18 cellular contexts compared by ENCODE assay signal in the genomic region with DNA sequence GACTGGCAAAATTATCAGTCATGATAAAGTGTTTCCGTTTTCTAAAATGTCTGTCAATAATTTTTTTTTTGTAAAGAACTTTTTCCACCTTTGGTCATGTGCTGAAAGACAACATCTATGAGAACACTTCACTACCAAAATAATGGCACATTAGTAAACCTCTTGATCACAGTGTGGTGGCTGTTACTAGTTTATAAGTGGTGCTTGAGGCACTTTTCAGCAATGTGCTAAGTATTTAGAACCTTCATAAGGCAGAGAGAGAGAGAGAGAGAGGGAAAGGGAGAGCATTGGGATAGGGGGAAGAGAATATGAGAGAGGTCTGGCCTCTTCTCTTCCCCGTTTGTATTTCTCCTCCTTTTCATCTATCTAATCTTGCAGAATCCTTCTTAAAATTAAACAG. TPM values are rescaled to one million over a fixed set of nuclear protein-coding genes. Genes with fewer than 3 reads are reported as not detected.
DNase-seq lines count a peak whose midpoint lies in the region; ATAC-seq and TF ChIP-seq lines count a peak whose summit lies in the region.
"Had no signal": no experiment of that assay in that cellular context is flagged by ENCODE, and none has a peak within 500 bp of the region (broad histone marks: within the 10 kb centered on the region; RNA-seq: fewer than 3 reads in every experiment).

No MANE protein-coding gene starts in this region.

- peak overlapping the region; percentile 40 for H3K27ac Mint-ChIP-seq in glutamatergic neuron (ENCODE audit: unreplicated experiment)
- no peak overlapping the region for H3K27ac Mint-ChIP-seq in T-helper 17 cell
- H3K27ac Mint-ChIP-seq in type B pancreatic cell: no peak overlapping the region
- H3K27ac Mint-ChIP-seq: CD4-positive, alpha-beta memory T cell; H9 had no signal

- peaks cover 6% of the 10 kb centered on the region for H3K27me3 Mint-ChIP-seq in glutamatergic neuron (ENCODE audit: unreplicated experiment)
- peaks cover 33% of the 10 kb centered on the region for H3K27me3 Mint-ChIP-seq in T-helper 17 cell
- peaks cover 27% of the 10 kb centered on the region for H3K27me3 Mint-ChIP-seq in type B pancreatic cell

- H3K27ac ChIP-seq in colonic mucosa: no peak overlapping the region
- H3K27ac ChIP-seq: KMS-11, RWPE1, SJCRH30 had no signal

- TF ChIP-seq CTCF in glutamatergic neuron (IDR thresholded peaks at IDR 0.05; ENCODE audit: partially characterized antibody, unreplicated experiment) (no peak), type B pancreatic cell (conservative IDR thresholded peaks at IDR 0.05) (no peak), colonic mucosa (IDR thresholded peaks at IDR 0.05) (no peak)

- DNase-seq in DMS79 (lab: John Stamatoyannopoulos, UW) (peak; percentile 84), NCI-H128 (lab: John Stamatoyannopoulos, UW; ENCODE audit: unreplicated experiment) (peak; percentile 33), NCI-H2227 (lab: John Stamatoyannopoulos, UW; ENCODE audit: unreplicated experiment) (peak; percentile 35), glutamatergic neuron (no peak), T-helper 17 cell (no peak), type B pancreatic cell (ENCODE audit: extremely low spot score, unreplicated experiment) (no peak), colonic mucosa (no peak)
- DNase-seq: BE2C; CD4-positive, alpha-beta memory T cell; EL; H9; MG63; NCI-H226; SJCRH30; SW 1271; T-helper 9 cell had no signal

- no peak overlapping the region for H3K4me3 ChIP-seq in colonic mucosa
- H3K4me3 ChIP-seq: MG63, SJCRH30 had no signal

- no peak overlapping the region for H3K9ac ChIP-seq in colonic mucosa (ENCODE audit: low read depth in 2 of 2, low read length in 2 of 2)
- H3K9ac ChIP-seq: KMS-11 had no signal

- H3K36me3 ChIP-seq in colonic mucosa: no peaks in the 10 kb centered on the region
- H3K36me3 ChIP-seq: BE2C, MG63, SJCRH30 had no signal

- peak overlapping the region; percentile 44 for H3K4me3 Mint-ChIP-seq in glutamatergic neuron (ENCODE audit: unreplicated experiment)
- no peak overlapping the region for H3K4me3 Mint-ChIP-seq in T-helper 17 cell
- H3K4me3 Mint-ChIP-seq in type B pancreatic cell: no peak overlapping the region
- H3K4me3 Mint-ChIP-seq: CD4-positive, alpha-beta memory T cell; H9 had no signal

- H3K9me3 ChIP-seq in T-helper 17 cell (ENCODE audit: control insufficient read depth, low read length, poor library complexity, severe bottlenecking) (no peaks in the 10 kb centered on the region), colonic mucosa (no peaks in the 10 kb centered on the region)
- H3K9me3 ChIP-seq: BE2C, MG63, SJCRH30 had no signal

- H3K9me3 Mint-ChIP-seq in glutamatergic neuron (ENCODE audit: unreplicated experiment) (no peaks in the 10 kb centered on the region), type B pancreatic cell (no peaks in the 10 kb centered on the region)
- H3K9me3 Mint-ChIP-seq: H9 had no signal

- intact Hi-C loops in colonic mucosa (cut with DNase I): no loop called here

- H3K27me3 ChIP-seq in colonic mucosa: no peaks in the 10 kb centered on the region
- H3K27me3 ChIP-seq: BE2C, SJCRH30 had no signal

- no peak for ATAC-seq in T-helper 17 cell

- H3K36me3 Mint-ChIP-seq in glutamatergic neuron (ENCODE audit: unreplicated experiment): no peaks in the 10 kb centered on the region
- peaks cover 3% of the 10 kb centered on the region for H3K36me3 Mint-ChIP-seq in T-helper 17 cell (ENCODE audit: low read depth)
- no peaks in the 10 kb centered on the region for H3K36me3 Mint-ChIP-seq in type B pancreatic cell
- H3K36me3 Mint-ChIP-seq: CD4-positive, alpha-beta memory T cell had no signal

- no peaks in the 10 kb centered on the region for H3K4me1 ChIP-seq in colonic mucosa

- H3K4me1 Mint-ChIP-seq in glutamatergic neuron (ENCODE audit: low read depth, unreplicated experiment): peaks cover 38% of the 10 kb centered on the region
- H3K4me1 Mint-ChIP-seq in T-helper 17 cell: no peaks in the 10 kb centered on the region
- no peaks in the 10 kb centered on the region for H3K4me1 Mint-ChIP-seq in type B pancreatic cell (ENCODE audit: unreplicated experiment)
- H3K4me1 Mint-ChIP-seq: CD4-positive, alpha-beta memory T cell had no signal

RNA-seq across cellular contexts. Expression of a gene that starts 1.1 kb away (rescaled TPM):
- total RNA-seq in glutamatergic neuron (ENCODE audit: unreplicated experiment): 0.32 TPM
- under 1 TPM in 1 of 2 donors, not detected in 1; 0.12 TPM for total RNA-seq in T-helper 17 cell
- total RNA-seq in type B pancreatic cell (ENCODE audit: low replicate concordance): 0.46 and 1.00 TPM in 2 replicates
- under 1 TPM; 0.05 to 0.12 TPM for total RNA-seq in colonic mucosa
- total RNA-seq: H9 had no signal

Comparison
In these comparisons a context has a peak if more than half of its experiments do, and no peak if none do; other contexts are left out.
1. DNase-seq: peak in DMS79 (single experiment), NCI-H128 (single experiment) and NCI-H2227 (single experiment); none in glutamatergic neuron (single experiment), T-helper 17 cell (0 of 3), type B pancreatic cell (single experiment) and colonic mucosa (single experiment).